In the genomic region with DNA sequence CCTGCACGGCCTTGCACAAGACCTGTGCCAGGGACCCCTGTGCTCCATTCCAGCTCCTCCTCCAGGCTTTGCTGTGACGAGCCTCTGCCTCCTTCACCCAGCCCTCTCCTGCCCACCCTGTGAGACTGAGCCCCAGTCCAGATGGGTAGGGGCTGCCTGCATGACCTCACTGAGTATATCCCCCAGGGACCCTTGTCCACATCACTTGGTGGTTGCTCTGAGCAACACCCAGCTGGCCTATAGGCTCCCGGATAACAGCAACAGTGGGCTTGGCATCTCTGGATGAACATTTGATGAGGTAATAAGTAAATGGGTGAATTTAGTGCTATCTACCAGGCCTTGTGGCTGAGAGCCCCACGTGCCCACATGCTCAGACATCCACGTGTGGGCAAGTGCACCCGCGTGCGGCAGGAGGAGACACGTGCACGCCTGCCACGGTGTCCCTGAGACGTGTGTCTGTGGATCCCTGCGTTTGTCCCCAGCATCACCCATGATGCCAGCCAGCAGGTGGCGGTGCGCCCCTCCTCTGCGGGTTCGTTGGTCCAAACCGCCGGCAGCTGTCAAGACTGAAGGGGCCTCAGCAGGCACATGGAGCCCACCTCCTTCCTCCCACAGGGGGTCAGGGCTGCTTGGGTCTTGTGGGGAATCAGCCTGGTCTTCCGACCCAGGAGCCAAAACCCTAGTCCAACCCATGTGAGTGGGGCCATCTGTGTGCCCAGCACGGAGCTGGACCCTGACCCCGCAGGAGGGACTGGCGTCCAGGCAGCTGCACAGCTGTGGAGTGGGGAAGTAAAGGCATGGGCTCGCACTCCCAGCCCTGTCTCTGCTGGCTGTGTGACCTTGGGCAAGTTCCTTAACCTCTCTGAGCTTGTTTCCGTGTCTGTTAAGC, we compare ENCODE assay signal across 8 cellular contexts. TPM values are rescaled to one million over a fixed set of nuclear protein-coding genes. Genes with fewer than 3 reads are reported as not detected.
A peak's percentile ranks its signal among the peaks of the same experiment; 100 is the strongest.
DNase-seq lines count a peak whose midpoint lies in the region; ATAC-seq, FAIRE-seq and TF ChIP-seq lines count a peak whose summit lies in the region.

No MANE protein-coding gene starts in this region.

- H3K36me3 ChIP-seq in psoas muscle (ENCODE audit: insufficient read depth in 1 of 2, low read depth in 1 of 2), result no peaks in the 10 kb centered on the region

- no peaks in the 10 kb centered on the region for H3K9me3 Mint-ChIP-seq in activated naive CD8-positive, alpha-beta T cell (ENCODE audit: low read depth)

- intact Hi-C loops in cardiac septum (cut with DNase I), result loop anchor here (1.0 kb wide), 1 partner anchor 121 kb away; no protein-coding TSS in a partner anchor
- intact Hi-C loops in psoas muscle (cut with DNase I), result loop anchor here (1.0 to 5.0 kb wide), 3 partner anchors 51 to 121 kb away; no protein-coding TSS in a partner anchor

- no peaks in the 10 kb centered on the region for H3K27me3 ChIP-seq in psoas muscle (ENCODE audit: insufficient read depth in 3 of 3, low read length in 2 of 3)

- DNase-seq in GM18507 (ENCODE audit: extremely low spot score, insufficient read length, low read depth), result peak; percentile 68
- peak; percentile 64 for DNase-seq in NCI-H128 (lab: John Stamatoyannopoulos, UW; ENCODE audit: unreplicated experiment)
- DNase-seq in SW480 (ENCODE audit: low spot score), result peak; percentile 59
- peak; percentile 96 for DNase-seq in cardiac septum (ENCODE audit: low spot score)
- peak; percentile 92 to 95 for DNase-seq in psoas muscle
- peak; percentile 81 for DNase-seq in urothelium cell line (ENCODE audit: low spot score)

- H3K36me3 Mint-ChIP-seq in activated naive CD8-positive, alpha-beta T cell, result no peaks in the 10 kb centered on the region

- no peak overlapping the region for H3K4me3 ChIP-seq in psoas muscle

- H3K27me3 Mint-ChIP-seq in activated naive CD8-positive, alpha-beta T cell, result no peaks in the 10 kb centered on the region

- H3K27ac ChIP-seq in 22Rv1 (no peak overlapping the region), psoas muscle (peak overlapping the region; percentile 51)

- ATAC-seq in psoas muscle, result peak; percentile 90 to 97 (median 91)

- FAIRE-seq in GM18507 (lab: Jason Lieb, UNC) (peak; percentile 31), urothelium cell line (lab: Jason Lieb, UNC) (peak; percentile 46)

- 16 to 19% (median 19%) methylated on average over 25 of the region's 25 CpGs for WGBS in psoas muscle, 3 donors

- peak overlapping the region; percentile 74 for H3K4me3 Mint-ChIP-seq in activated naive CD8-positive, alpha-beta T cell

- H3K4me1 Mint-ChIP-seq in activated naive CD8-positive, alpha-beta T cell (ENCODE audit: low read depth), result peaks cover 60% of the 10 kb centered on the region

- peaks cover 11% of the 10 kb centered on the region for H3K4me1 ChIP-seq in psoas muscle

- peak overlapping the region; percentile 99 for H3K27ac Mint-ChIP-seq in activated naive CD8-positive, alpha-beta T cell

- TF ChIP-seq CTCF in 22Rv1 (IDR thresholded peaks at IDR 0.05), result peak; percentile 92
- peak; percentile 93 for TF ChIP-seq CTCF in psoas muscle (IDR thresholded peaks at IDR 0.05)

- no peaks in the 10 kb centered on the region for H3K9me3 ChIP-seq in psoas muscle

RNA-seq across cellular contexts. Expression of gene FGD2, which starts 45.9 kb away (rescaled TPM):
- total RNA-seq in cardiac septum (2.3 TPM), psoas muscle (1 to 10 TPM; 1.7 to 4.2 (median 3.1) TPM)
- polyA plus RNA-seq in psoas muscle, result 1 to 10 TPM in 1 of 3 donors, under 1 TPM in 2; 0.75 to 1.5 (median 0.92) TPM
